In the genomic region with DNA sequence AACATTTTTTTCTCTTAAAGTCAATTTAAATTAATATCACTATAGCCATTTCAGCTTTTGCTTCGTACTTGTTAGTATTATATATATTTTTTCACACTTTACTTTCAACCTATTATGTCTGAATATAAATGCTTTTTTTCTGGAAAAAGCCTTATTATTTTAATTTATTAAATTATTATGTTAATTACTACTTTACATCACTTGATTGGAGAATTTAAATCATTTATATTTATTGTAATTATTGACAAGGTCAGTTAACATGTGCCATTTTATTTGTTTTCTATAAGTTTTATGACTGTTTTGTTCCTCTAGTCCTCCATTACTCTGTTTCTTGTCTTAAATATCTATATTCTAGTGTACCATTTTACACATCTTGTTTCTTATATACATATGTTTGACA, we compare ENCODE assay signal across 8 cellular contexts.
"Had no signal": no experiment of that assay in that cellular context is flagged by ENCODE, and none has a peak within 500 bp of the region (broad histone marks: within the 10 kb centered on the region; RNA-seq: fewer than 3 reads in every experiment).

No MANE protein-coding gene starts in this region.

- H3K4me1 ChIP-seq: HAP-1 had no signal

- H3K9ac ChIP-seq: GM23248 had no signal

- DNase-seq: GM23248, GOT3, H7, HFFc6 had no signal

- FAIRE-seq: HepG2 had no signal

- H2AFZ ChIP-seq: GM23248 had no signal

- H3K9me3 ChIP-seq: HAP-1 had no signal

- H3K4me3 ChIP-seq: GM23248, HAP-1 had no signal

- H3K27ac ChIP-seq: GM23248, HL-60 had no signal

- ATAC-seq: HCT116, HepG2 had no signal

- H3K36me3 ChIP-seq: HAP-1 had no signal
